ENCODE assay signal across 20 cellular contexts in genomic region chr16:66057056-66057455, GRCh38.
"Had no signal": no experiment of that assay in that cellular context is flagged by ENCODE, and none has a peak within 500 bp of the region (broad histone marks: within the 10 kb centered on the region; RNA-seq: fewer than 3 reads in every experiment).

No MANE protein-coding gene starts in this region.

- H3K9me3 ChIP-seq: spleen had no signal

- DNase-seq: activated CD4-positive, alpha-beta T cell treated with anti-CD3 and anti-CD28 coated beads for 1 hour; activated CD4-positive, alpha-beta T cell treated with anti-CD3 and anti-CD28 coated beads, Interleukin-2, amount 50 U/mL, for 1 hour; activated CD8-positive, alpha-beta T cell treated with anti-CD3 and anti-CD28 coated beads, Interleukin-2, amount 10 ng/mL, durations not matched to agents 7 days and 5 days; activated naive CD4-positive, alpha-beta T cell; activated naive CD8-positive, alpha-beta T cell treated with anti-CD3 and anti-CD28 coated beads for 36 hours; activated T-cell treated with anti-CD3 and anti-CD28 coated beads, Interleukin-2, amount 50 U/mL, for 1 hour; amniotic stem cell; effector CD4-positive, alpha-beta T cell; kidney; retina; spleen; stimulated activated CD4-positive, alpha-beta T cell treated with anti-CD3 and anti-CD28 coated beads, Interleukin-4, amount 100 ng/mL, for 24 hours; stimulated activated naive CD4-positive, alpha-beta T cell treated with Interleukin-2 at 50 U/mL for 16 hours; T-helper 1 cell; WERI-Rb-1 had no signal

- ATAC-seq: activated CD8-positive, alpha-beta T cell treated with anti-CD3 and anti-CD28 coated beads, Interleukin-2, amount 10 ng/mL, durations not matched to agents 7 days and 5 days; activated T-helper 17 cell treated with anti-CD3 and anti-CD28 coated beads, Interleukin-2, amount 50 U/mL, for 72 hours; natural killer cell treated with Interleukin-12 subunit alpha and Interleukin-12 subunit beta and Interleukin-15 and Interleukin-18, amount 100 ng/mL, for 72 hours had no signal

- H3K27ac ChIP-seq: cardiac muscle cell, WERI-Rb-1 had no signal

- H3K9me3 Mint-ChIP-seq: activated naive CD8-positive, alpha-beta T cell treated with anti-CD3 and anti-CD28 coated beads for 36 hours; dendritic cell treated with granulocyte-macrophage colony-stimulating factor and Interleukin-4, amounts not matched to agents 40 ng/mL and 50 ng/mL, for 4 days; natural killer cell treated with Interleukin-12 subunit alpha and Interleukin-12 subunit beta and Interleukin-15 and Interleukin-18, amount 100 ng/mL, for 72 hours had no signal

- H3K36me3 Mint-ChIP-seq: activated naive CD8-positive, alpha-beta T cell treated with anti-CD3 and anti-CD28 coated beads for 36 hours; natural killer cell treated with Interleukin-12 subunit alpha and Interleukin-12 subunit beta and Interleukin-15 and Interleukin-18, amount 100 ng/mL, for 72 hours had no signal

- H3K27me3 ChIP-seq: cardiac muscle cell had no signal

- H3K36me3 ChIP-seq: cardiac muscle cell, spleen, WERI-Rb-1 had no signal

- H3K4me3 ChIP-seq: cardiac muscle cell, lung, spleen had no signal

- H3K4me1 ChIP-seq: spleen had no signal

- H3K4me3 Mint-ChIP-seq: activated CD8-positive, alpha-beta T cell treated with anti-CD3 and anti-CD28 coated beads, Interleukin-2, amount 10 ng/mL, durations not matched to agents 7 days and 5 days; activated naive CD8-positive, alpha-beta T cell treated with anti-CD3 and anti-CD28 coated beads for 36 hours; activated T-helper 17 cell treated with anti-CD3 and anti-CD28 coated beads, Interleukin-2, amount 50 U/mL, for 72 hours; dendritic cell treated with granulocyte-macrophage colony-stimulating factor and Interleukin-4, amounts not matched to agents 40 ng/mL and 50 ng/mL, for 4 days; natural killer cell treated with Interleukin-12 subunit alpha and Interleukin-12 subunit beta and Interleukin-15 and Interleukin-18, amount 100 ng/mL, for 72 hours had no signal

- H3K4me1 Mint-ChIP-seq: activated naive CD8-positive, alpha-beta T cell treated with anti-CD3 and anti-CD28 coated beads for 36 hours; activated T-helper 17 cell treated with anti-CD3 and anti-CD28 coated beads, Interleukin-2, amount 50 U/mL, for 72 hours had no signal
